8 cellular contexts compared by ENCODE assay signal in genomic region chr9:131630206-131630831, GRCh38.
DNase-seq lines count a peak whose midpoint lies in the region; ATAC-seq and TF ChIP-seq lines count a peak whose summit lies in the region.
"Had no signal": no experiment of that assay in that cellular context is flagged by ENCODE, and none has a peak within 500 bp of the region (broad histone marks: within the 10 kb centered on the region; RNA-seq: fewer than 3 reads in every experiment).

No MANE protein-coding gene starts in this region.

- no peak overlapping the region for H3K4me3 ChIP-seq in sigmoid colon
- H3K4me3 ChIP-seq: neural progenitor cell had no signal

- TF ChIP-seq EP300 in sigmoid colon (IDR thresholded peaks at IDR 0.05): peak in 3 of 4 donors; percentile 4 to 77 (median 66)

- H3K36me3 Mint-ChIP-seq in activated CD8-positive, alpha-beta T cell treated with anti-CD3 and anti-CD28 coated beads for 36 hours (ENCODE audit: low read depth): peaks cover 40% of the 10 kb centered on the region

- no peaks in the 10 kb centered on the region for H3K9me3 ChIP-seq in sigmoid colon

- no peak for TF ChIP-seq CTCF in activated CD8-positive, alpha-beta T cell treated with anti-CD3 and anti-CD28 coated beads for 36 hours (IDR thresholded peaks at IDR 0.05)
- no peak for TF ChIP-seq CTCF in sigmoid colon (IDR thresholded peaks at IDR 0.05)

- intact Hi-C loops in activated CD8-positive, alpha-beta T cell treated with anti-CD3 and anti-CD28 coated beads for 36 hours (cut with micrococcal nuclease): no loop called here
- intact Hi-C loops in sigmoid colon (cut with DNase I): no loop called here

- POLR2A ChIA-PET in activated CD8-positive, alpha-beta T cell treated with anti-CD3 and anti-CD28 coated beads for 36 hours (lab: Charles Lee): interaction anchor here (1.6 to 4.7 kb wide), 2 partner anchors 12 to 101 kb away, joined by 3 to 17 read pairs; no protein-coding TSS in a partner anchor

- CTCF ChIA-PET in activated CD8-positive, alpha-beta T cell treated with anti-CD3 and anti-CD28 coated beads for 36 hours (lab: Charles Lee): interaction anchor here (0.7 to 1.0 kb wide), 2 partner anchors 113 to 125 kb away, joined by 3 to 4 read pairs; no protein-coding TSS in a partner anchor

- ATAC-seq in GM18502 (IDR thresholded peaks at IDR 0.05; ENCODE audit: poor library complexity, unreplicated experiment): peak; percentile 47
- ATAC-seq in GM21825 (IDR thresholded peaks at IDR 0.05; ENCODE audit: unreplicated experiment): peak; percentile 39
- no peak for ATAC-seq in activated CD8-positive, alpha-beta T cell treated with anti-CD3 and anti-CD28 coated beads for 36 hours
- no peak for ATAC-seq in GM19455 (IDR thresholded peaks at IDR 0.05; ENCODE audit: unreplicated experiment)
- ATAC-seq in HG03565 (IDR thresholded peaks at IDR 0.05; ENCODE audit: unreplicated experiment): no peak

- 77 to 82% methylated on average over 15 of the region's 15 CpGs for WGBS in sigmoid colon, 2 donors

- H3K27me3 Mint-ChIP-seq in activated CD8-positive, alpha-beta T cell treated with anti-CD3 and anti-CD28 coated beads for 36 hours: no peaks in the 10 kb centered on the region

- DNase-seq in activated CD8-positive, alpha-beta T cell treated with anti-CD3 and anti-CD28 coated beads for 36 hours: peak; percentile 38
- DNase-seq in sigmoid colon (no peak), DMS153 treated with DMSO at 0.1 percent for 48 hours (lab: John Stamatoyannopoulos, UW; ENCODE audit: unreplicated experiment) (no peak)

- peaks cover 0 to 8% (median 7%) of the 10 kb centered on the region in 4 donors for H3K4me1 ChIP-seq in sigmoid colon

- TF ChIP-seq POLR2A in sigmoid colon (IDR thresholded peaks at IDR 0.05): no peak

- H3K27ac ChIP-seq in sigmoid colon: no peak overlapping the region
- H3K27ac ChIP-seq: neural progenitor cell had no signal

- H3K36me3 ChIP-seq in sigmoid colon: peaks cover 5 to 21% (median 6%) of the 10 kb centered on the region in 4 donors
- H3K36me3 ChIP-seq: neural progenitor cell had no signal

- no peaks in the 10 kb centered on the region for H3K9me3 Mint-ChIP-seq in activated CD8-positive, alpha-beta T cell treated with anti-CD3 and anti-CD28 coated beads for 36 hours
- H3K9me3 Mint-ChIP-seq: neural progenitor cell had no signal

- H3K27me3 ChIP-seq in sigmoid colon: no peaks in the 10 kb centered on the region
- H3K27me3 ChIP-seq: neural progenitor cell had no signal

- peak overlapping the region; percentile 64 for H3K27ac Mint-ChIP-seq in activated CD8-positive, alpha-beta T cell treated with anti-CD3 and anti-CD28 coated beads for 36 hours
- H3K27ac Mint-ChIP-seq: neural progenitor cell had no signal

- H3K4me3 Mint-ChIP-seq in activated CD8-positive, alpha-beta T cell treated with anti-CD3 and anti-CD28 coated beads for 36 hours: no peak overlapping the region
- H3K4me3 Mint-ChIP-seq: neural progenitor cell had no signal

- H3K4me1 Mint-ChIP-seq in activated CD8-positive, alpha-beta T cell treated with anti-CD3 and anti-CD28 coated beads for 36 hours (ENCODE audit: low read depth): peaks cover 49% of the 10 kb centered on the region

Comparison
In these comparisons a context has a peak if more than half of its experiments do, and no peak if none do; other contexts are left out.
1. ATAC-seq: peak in GM18502 (single experiment) and GM21825 (single experiment); none in activated CD8-positive, alpha-beta T cell treated with anti-CD3 and anti-CD28 coated beads for 36 hours (single experiment), GM19455 (single experiment) and HG03565 (single experiment).